Comparison of ENCODE assay signal across 1 cellular context in the genomic region with DNA sequence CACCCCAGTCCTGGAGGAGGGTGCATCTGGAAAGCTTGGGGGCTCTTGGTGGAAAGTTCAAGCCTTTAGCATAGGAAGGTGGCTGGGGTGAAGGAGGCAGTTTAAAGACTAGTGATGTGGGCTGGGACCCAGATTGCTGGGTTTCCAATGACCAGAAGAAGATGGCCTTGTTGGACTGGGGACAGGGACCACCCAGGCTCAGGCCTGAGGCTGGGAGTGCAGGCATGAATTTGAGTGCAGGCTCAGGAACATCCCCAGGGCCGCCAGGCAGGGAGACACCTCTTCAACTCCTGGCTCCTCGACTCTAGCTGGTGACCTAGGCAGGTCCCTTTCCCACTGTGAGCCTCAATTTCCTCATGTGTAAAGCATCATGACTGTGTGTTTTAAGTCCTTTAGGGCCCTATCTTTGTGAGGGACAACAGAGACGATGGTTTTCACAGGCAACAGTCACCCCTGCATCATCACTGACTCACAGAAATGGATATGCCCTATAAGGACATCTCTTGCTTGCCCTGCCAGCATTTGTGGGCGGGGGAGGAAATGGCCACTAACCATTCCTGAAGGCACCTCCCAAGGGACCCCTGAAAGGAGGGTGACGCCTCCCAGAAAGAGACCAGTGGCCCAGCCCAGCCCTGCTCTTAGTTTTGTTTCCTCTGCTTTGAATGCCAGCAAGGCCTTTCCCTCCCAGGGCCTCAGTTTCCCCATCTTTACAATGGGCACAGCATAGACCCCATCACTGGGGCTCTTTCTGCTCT.
TF ChIP-seq lines count a peak whose summit lies in the region.

No MANE protein-coding gene starts in this region.

TF ChIP-seq in HepG2, 621 proteins besides CTCF, POLR2A, EP300 and RAD21:
- TF ChIP-seq MXD1 (CRISPR knock-in tag; IDR thresholded peaks at IDR 0.05): no peak
- peak; percentile 86 for TF ChIP-seq ZNF629 (CRISPR knock-in tag; conservative IDR thresholded peaks at IDR 0.05)
- no peak for TF ChIP-seq ZBTB43 (CRISPR knock-in tag; conservative IDR thresholded peaks at IDR 0.05)
